14 cellular contexts compared by ENCODE assay signal in genomic region chrX:70087857-70088256, GRCh38. TPM values are rescaled to one million over a fixed set of nuclear protein-coding genes. Genes with fewer than 3 reads are reported as not detected.
DNase-seq lines count a peak whose midpoint lies in the region.
"Had no signal": no experiment of that assay in that cellular context is flagged by ENCODE, and none has a peak within 500 bp of the region (broad histone marks: within the 10 kb centered on the region; RNA-seq: fewer than 3 reads in every experiment).

No MANE protein-coding gene starts in this region.

- DNase-seq in DMS153 (lab: John Stamatoyannopoulos, UW) (peak; percentile 5), DMS153 treated with DMSO at 0.1 percent for 48 hours (lab: John Stamatoyannopoulos, UW; ENCODE audit: unreplicated experiment) (no peak), NCI-H2196 treated with DMSO at 0.1 percent for 48 hours (lab: John Stamatoyannopoulos, UW; ENCODE audit: unreplicated experiment) (peak; percentile 1), dermis blood vessel endothelial cell (peak; percentile 68), myocyte (ENCODE audit: low read depth) (peak; percentile 9), Kasumi-1 (lab: John Stamatoyannopoulos, UW) (no peak), glomerular visceral epithelial cell (ENCODE audit: extremely low spot score) (no peak), foreskin melanocyte (no peak)
- DNase-seq: activated CD8-positive, alpha-beta T cell treated with anti-CD3 and anti-CD28 coated beads for 36 hours; activated naive CD8-positive, alpha-beta T cell treated with anti-CD3 and anti-CD28 coated beads for 36 hours; endodermal cell; NK-92 treated with Interleukin-12 subunit alpha and Interleukin-12 subunit beta, amount 100 ng/mL, for 24 hours; T-helper 1 cell had no signal

RNA-seq across cellular contexts. Expression of gene OTUD6A, which starts 25.6 kb away (rescaled TPM):
- total RNA-seq in dermis blood vessel endothelial cell (not detected in 2 replicates), myocyte (not detected in 2 replicates)
- not detected for polyA plus RNA-seq in myocyte (2012)
- total RNA-seq: activated CD8-positive, alpha-beta T cell treated with anti-CD3 and anti-CD28 coated beads for 36 hours; activated naive CD8-positive, alpha-beta T cell treated with anti-CD3 and anti-CD28 coated beads for 36 hours; neural crest cell had no signal

RNA-seq across cellular contexts. Expression of gene AWAT2, which starts 38.1 kb away (rescaled TPM):
- total RNA-seq in dermis blood vessel endothelial cell (0.51 and 1.2 TPM in 2 replicates), myocyte (not detected in 2 replicates)
- not detected for polyA plus RNA-seq in myocyte (2012)
- total RNA-seq: activated CD8-positive, alpha-beta T cell treated with anti-CD3 and anti-CD28 coated beads for 36 hours; activated naive CD8-positive, alpha-beta T cell treated with anti-CD3 and anti-CD28 coated beads for 36 hours; endodermal cell; neural crest cell had no signal

RNA-seq across cellular contexts. Expression of gene IGBP1, which starts 45.4 kb away (rescaled TPM):
- total RNA-seq in dermis blood vessel endothelial cell = 69.9 and 111 TPM in 2 replicates
- total RNA-seq in myocyte = 49.9 and 52.3 TPM in 2 replicates
- 37.0 TPM for polyA plus RNA-seq in myocyte (2012)

Comparison
In these comparisons a context has a peak if more than half of its experiments do, and no peak if none do; other contexts are left out.
1. DNase-seq: peak in DMS153 (single experiment), NCI-H2196 treated with DMSO at 0.1 percent for 48 hours (single experiment), dermis blood vessel endothelial cell (single experiment) and myocyte (single experiment); none in DMS153 treated with DMSO at 0.1 percent for 48 hours (single experiment), Kasumi-1 (0 of 2), glomerular visceral epithelial cell (single experiment) and foreskin melanocyte (single experiment).